In genomic region chr2:216012133-216012829, GRCh38 we compare ENCODE assay signal across 2 cellular contexts.
TF ChIP-seq lines count a peak whose summit lies in the region.

No MANE protein-coding gene starts in this region.

TF ChIP-seq in H1, 55 proteins besides CTCF, POLR2A, EP300 and RAD21 (continued from another document):
- no peak for TF ChIP-seq RBBP5 (IDR thresholded peaks at IDR 0.05; ENCODE audit: borderline replicate concordance, low read depth, low read length)

TF ChIP-seq in neural cell, 6 proteins besides CTCF, POLR2A, EP300 and RAD21:
- TF ChIP-seq SMC3 (conservative IDR thresholded peaks at IDR 0.05; ENCODE audit: poor library complexity) (no peak), REST (IDR thresholded peaks at IDR 0.05; ENCODE audit: borderline replicate concordance) (no peak), TAF1 (IDR thresholded peaks at IDR 0.05; ENCODE audit: low read depth) (no peak), POLR2AphosphoS5 (IDR thresholded peaks at IDR 0.05) (no peak), MXI1 (conservative IDR thresholded peaks at IDR 0.05; ENCODE audit: poor library complexity, severe bottlenecking) (no peak), EZH2 (IDR thresholded peaks at IDR 0.05; ENCODE audit: borderline replicate concordance, insufficient read depth, low read length, poor library complexity, severe bottlenecking) (no peak)
